16 cellular contexts compared by ENCODE assay signal in the genomic region with DNA sequence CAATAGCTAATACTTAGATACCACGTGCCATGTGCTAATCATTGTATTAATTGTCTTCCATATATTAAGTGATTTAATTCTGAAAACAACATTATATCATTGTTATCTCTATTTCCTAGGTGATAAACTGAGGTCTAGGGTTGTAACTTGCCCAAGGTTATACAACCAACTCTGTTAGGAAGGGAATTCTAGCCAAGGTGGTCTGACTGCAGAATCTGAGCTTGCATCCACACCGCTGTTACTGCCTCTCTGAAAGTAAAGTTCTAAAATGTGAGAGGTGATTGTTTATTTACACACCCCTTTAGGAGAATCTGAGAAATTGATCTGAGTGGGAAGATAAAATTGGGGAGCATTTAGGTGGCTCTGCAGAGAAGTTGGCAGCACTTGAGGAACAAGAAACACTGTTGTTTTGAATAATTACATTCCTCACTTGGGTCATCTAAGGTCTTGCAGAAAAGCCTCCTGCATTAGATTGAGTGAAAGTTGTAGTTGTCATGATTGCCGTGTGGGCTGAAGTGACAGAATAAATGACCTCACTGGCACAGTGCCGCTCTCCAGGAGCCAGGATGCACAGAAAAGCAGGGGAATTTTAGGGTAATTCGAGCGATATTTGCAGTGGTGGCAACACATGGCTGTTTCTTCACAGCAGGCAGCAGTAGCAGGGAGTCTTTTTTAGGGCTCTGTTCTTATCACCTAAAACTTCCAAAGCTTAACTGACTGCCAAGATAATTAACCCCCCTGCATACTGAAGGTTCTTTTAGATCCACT.
DNase-seq lines count a peak whose midpoint lies in the region; ATAC-seq, FAIRE-seq and TF ChIP-seq lines count a peak whose summit lies in the region.
"Had no signal": no experiment of that assay in that cellular context is flagged by ENCODE, and none has a peak within 500 bp of the region (broad histone marks: within the 10 kb centered on the region; RNA-seq: fewer than 3 reads in every experiment).

No MANE protein-coding gene starts in this region.

- H3K79me2 ChIP-seq in GM12878 (ENCODE audit: control insufficient read depth, insufficient read depth, low read length) = no peaks in the 10 kb centered on the region

- BruUV-seq in GM12878 (replicated peaks; lab: Mats Ljungman, UMichigan) = no TSS peak

- H3K4me1 ChIP-seq in GM12878 (ENCODE audit: control insufficient read depth, insufficient read depth, low read length) = no peaks in the 10 kb centered on the region
- H3K4me1 ChIP-seq in adrenal gland (replicated peaks in 1 of 2) = no peaks in the 10 kb centered on the region

- H3K4me2 ChIP-seq in GM12878 (ENCODE audit: control insufficient read depth, insufficient read depth) = no peak overlapping the region

- no peak overlapping the region for H2AFZ ChIP-seq in GM12878 (ENCODE audit: control insufficient read depth, low read depth, low read length)

- TF ChIP-seq POLR2A in GM12878 (IDR thresholded peaks at IDR 0.05; ENCODE audit: low read depth, low read length) (no peak), GM12891 (IDR thresholded peaks at IDR 0.05; ENCODE audit: low read depth, low read length) (no peak), adrenal gland (IDR thresholded peaks at IDR 0.05) (no peak)

- no peaks in the 10 kb centered on the region for H3K9me3 ChIP-seq in GM12878 (replicated peaks; ENCODE audit: control insufficient read depth, insufficient read depth, low read length)
- no peaks in the 10 kb centered on the region for H3K9me3 ChIP-seq in adrenal gland (replicated peaks in 1 of 3)

- no peak for FAIRE-seq in GM12878 (lab: Jason Lieb, UNC)
- no peak for FAIRE-seq in GM12891 (lab: Jason Lieb, UNC)
- FAIRE-seq in RCC 7860 (lab: Jason Lieb, UNC) = no peak
- FAIRE-seq: G401.6 had no signal

- DNase-seq in DMS 273 (lab: John Stamatoyannopoulos, UW; ENCODE audit: unreplicated experiment) = peak; percentile 54
- DNase-seq in GM12878 (ENCODE audit: low read depth, low spot score) = no peak
- DNase-seq in myocyte (ENCODE audit: low read depth) = peak; percentile 6
- no peak for DNase-seq in GM12891 (ENCODE audit: insufficient read length, low spot score)
- no peak for DNase-seq in adrenal gland
- no peak for DNase-seq in RCC 7860 (ENCODE audit: low spot score)
- no peak for DNase-seq in inferior parietal cortex (ENCODE audit: extremely low spot score)
- DNase-seq: activated CD4-positive, alpha-beta T cell treated with anti-CD3 and anti-CD28 coated beads for 4 hours; activated gamma-delta T cell; central memory CD4-positive, alpha-beta T cell; MM.1S; stimulated activated naive CD8-positive, alpha-beta T cell treated with anti-CD3 and anti-CD28 coated beads, Interleukin-15, amount 100 ng/mL, for 72 hours; T-cell had no signal

- RAD21 ChIA-PET in GM12878 (lab: Charles Lee; ENCODE audit: unreplicated experiment) = no interaction called here

- no peaks in the 10 kb centered on the region for H3K36me3 ChIP-seq in GM12878 (ENCODE audit: control insufficient read depth in 2 of 2, insufficient read depth in 2 of 2, low read length in 1 of 2)
- H3K36me3 ChIP-seq in adrenal gland (replicated peaks in 1 of 2) = no peaks in the 10 kb centered on the region

- intact Hi-C loops in GM12878 (cut with micrococcal nuclease; ENCODE audit: unreplicated experiment) (no loop called here), adrenal gland (cut with DNase I) (no loop called here)

- no peaks in the 10 kb centered on the region for H3K27me3 ChIP-seq in GM12878 (replicated peaks in 1 of 2; ENCODE audit: control insufficient read depth in 2 of 2, insufficient read depth in 2 of 2, low read length in 1 of 2)
- H3K27me3 ChIP-seq in adrenal gland = no peaks in the 10 kb centered on the region

- POLR2A ChIA-PET in GM12878 (lab: Charles Lee) = no interaction called here

- H3K4me3 ChIP-seq in GM12878 (no peak overlapping the region), adrenal gland (no peak overlapping the region)

- SMC1A ChIA-PET in GM12878 (lab: Charles Lee; ENCODE audit: uncharacterized antibody, unreplicated experiment) = interaction anchor here (0.6 to 1.2 kb wide), 2 partner anchors 15 to 1227 kb away, joined by 3 to 5 read pairs; no protein-coding TSS in a partner anchor

- 18% methylated on average over 6 of the region's 6 CpGs for WGBS in GM12878 (ENCODE audit: insufficient coverage, insufficient replicate concordance, low lambda C conversion rate, missing lambda C conversion rate)
- 42 to 56% (median 52%) methylated on average over 6 of the region's 6 CpGs for WGBS in adrenal gland, 4 donors

- no peak overlapping the region for H3K27ac ChIP-seq in GM12878 (ENCODE audit: control insufficient read depth, insufficient read depth)
- no peak overlapping the region for H3K27ac ChIP-seq in adrenal gland
- H3K27ac ChIP-seq: epithelial cell of prostate had no signal

- no peak overlapping the region for H3K9ac ChIP-seq in GM12878 (ENCODE audit: control insufficient read depth, insufficient read depth, low read length)

- no peak for TF ChIP-seq CTCF in GM12878 (IDR thresholded peaks at IDR 0.05 in 2 of 3, conservative IDR thresholded peaks at IDR 0.05 in 1 of 3; ENCODE audit: control insufficient read depth in 2 of 3, extremely low read depth in 1 of 3, insufficient read depth in 1 of 3, low read depth in 3 of 3, low read length in 3 of 3)
- no peak for TF ChIP-seq CTCF in adrenal gland (IDR thresholded peaks at IDR 0.05)

- CTCF ChIA-PET in GM12878 (lab: Yijun Ruan, JAX) = no interaction called here

- peak; percentile 50 for ATAC-seq in HG03039 (IDR thresholded peaks at IDR 0.05; ENCODE audit: unreplicated experiment)
- ATAC-seq in GM12878 = peak; percentile 44
- ATAC-seq: stimulated activated naive CD8-positive, alpha-beta T cell treated with anti-CD3 and anti-CD28 coated beads, Interleukin-15, amount 100 ng/mL, for 72 hours; T-cell had no signal

- TF ChIP-seq EP300 in GM12878 (IDR thresholded peaks at IDR 0.05; ENCODE audit: borderline replicate concordance in 1 of 2, control insufficient read depth in 1 of 2, low read depth in 2 of 2, low read length in 2 of 2) = no peak

- no peak for TF ChIP-seq RAD21 in GM12878 (IDR thresholded peaks at IDR 0.05; ENCODE audit: insufficient read depth, low read depth, low read length)

- H4K20me1 ChIP-seq in GM12878 (ENCODE audit: control insufficient read depth, insufficient read depth) = no peaks in the 10 kb centered on the region

- in situ Hi-C loops in GM12878 (cut with MboI) = no loop called here

TF ChIP-seq in GM12878, 131 proteins besides CTCF, POLR2A, EP300 and RAD21 (continues in another document):
- no peak for TF ChIP-seq SUPT20H (IDR thresholded peaks at IDR 0.05; ENCODE audit: borderline replicate concordance, control insufficient read depth, low read depth, low read length)

TF ChIP-seq in GM12891, 5 proteins besides CTCF, POLR2A, EP300 and RAD21:
- no peak for TF ChIP-seq SPI1 (IDR thresholded peaks at IDR 0.05; ENCODE audit: low read depth, low read length)
- no peak for TF ChIP-seq TAF1 (IDR thresholded peaks at IDR 0.05; ENCODE audit: low read depth, low read length)
- no peak for TF ChIP-seq POLR2AphosphoS5 (IDR thresholded peaks at IDR 0.05; ENCODE audit: low read depth, low read length)
- TF ChIP-seq PAX5 (IDR thresholded peaks at IDR 0.05; ENCODE audit: insufficient read depth, low read length, severe bottlenecking) = no peak

Comparison
In these comparisons a context has a peak if more than half of its experiments do, and no peak if none do; other contexts are left out.
1. DNase-seq: peak in DMS 273 (single experiment) and myocyte (single experiment); none in GM12878 (single experiment), GM12891 (single experiment), adrenal gland (0 of 7), RCC 7860 (single experiment) and inferior parietal cortex (single experiment).